15 cellular contexts compared by ENCODE assay signal in the genomic region with DNA sequence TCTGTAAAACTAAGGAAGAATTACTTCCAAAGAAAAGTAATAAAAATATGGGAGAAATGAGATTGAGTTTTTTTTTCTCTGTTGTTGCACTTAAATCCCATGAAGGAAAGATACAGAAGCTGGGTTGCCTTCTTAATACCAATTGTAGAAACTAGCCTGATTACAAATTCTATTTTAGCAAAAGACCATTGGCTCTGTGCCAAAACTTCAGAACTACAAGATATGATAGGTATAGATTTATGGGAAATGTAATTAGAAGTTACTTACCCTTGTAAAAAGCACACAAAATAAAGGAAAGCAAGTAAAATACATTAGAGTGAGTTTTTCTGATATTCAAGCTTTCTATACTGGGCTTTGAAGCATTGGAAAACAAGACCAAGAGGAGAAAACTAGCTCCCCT.
DNase-seq lines count a peak whose midpoint lies in the region; ATAC-seq and TF ChIP-seq lines count a peak whose summit lies in the region.
"Had no signal": no experiment of that assay in that cellular context is flagged by ENCODE, and none has a peak within 500 bp of the region (broad histone marks: within the 10 kb centered on the region; RNA-seq: fewer than 3 reads in every experiment).

No MANE protein-coding gene starts in this region.

- 0 out of 2 replicates have a peak overlapping the region, but pooled peaks have one; percentile 3 for H3K27ac ChIP-seq in 22Rv1
- H3K27ac ChIP-seq: BLaER1 treated with 17β-estradiol and CSF1 and Interleukin-3, amounts not matched to agents 10 nM and 100 nM; GM23248; HL-60 had no signal

- no peak for ATAC-seq in omental fat pad (ENCODE audit: low FRiP score)
- ATAC-seq: HCT116 had no signal

- no peak for TF ChIP-seq CTCF in 22Rv1 (IDR thresholded peaks at IDR 0.05)
- TF ChIP-seq CTCF in omental fat pad (IDR thresholded peaks at IDR 0.05) = no peak

- DNase-seq in NCI-H146 (lab: John Stamatoyannopoulos, UW) (peak; percentile 29), NCI-H146 treated with DMSO at 0.1 percent for 48 hours (lab: John Stamatoyannopoulos, UW; ENCODE audit: unreplicated experiment) (no peak), NCI-H1417 treated with DMSO at 0.1 percent for 48 hours (lab: John Stamatoyannopoulos, UW) (peak; percentile 18), OCI-M1 (lab: John Stamatoyannopoulos, UW) (peak; percentile 30), omental fat pad (ENCODE audit: low spot score) (no peak), SHP77 treated with DMSO at 0.1 percent for 48 hours (lab: John Stamatoyannopoulos, UW) (no peak)
- DNase-seq: ACHN; Calu3; CD4-positive, CD25-positive, alpha-beta regulatory T cell; DMS 273 treated with DMSO at 0.1 percent for 48 hours; GM23248 had no signal

Comparison
In these comparisons a context has a peak if more than half of its experiments do, and no peak if none do; other contexts are left out.
1. DNase-seq: peak in NCI-H146 (single experiment), NCI-H1417 treated with DMSO at 0.1 percent for 48 hours (single experiment) and OCI-M1 (single experiment); none in NCI-H146 treated with DMSO at 0.1 percent for 48 hours (single experiment), omental fat pad (single experiment) and SHP77 treated with DMSO at 0.1 percent for 48 hours (single experiment).